1 cellular context compared by ENCODE assay signal in the genomic region with DNA sequence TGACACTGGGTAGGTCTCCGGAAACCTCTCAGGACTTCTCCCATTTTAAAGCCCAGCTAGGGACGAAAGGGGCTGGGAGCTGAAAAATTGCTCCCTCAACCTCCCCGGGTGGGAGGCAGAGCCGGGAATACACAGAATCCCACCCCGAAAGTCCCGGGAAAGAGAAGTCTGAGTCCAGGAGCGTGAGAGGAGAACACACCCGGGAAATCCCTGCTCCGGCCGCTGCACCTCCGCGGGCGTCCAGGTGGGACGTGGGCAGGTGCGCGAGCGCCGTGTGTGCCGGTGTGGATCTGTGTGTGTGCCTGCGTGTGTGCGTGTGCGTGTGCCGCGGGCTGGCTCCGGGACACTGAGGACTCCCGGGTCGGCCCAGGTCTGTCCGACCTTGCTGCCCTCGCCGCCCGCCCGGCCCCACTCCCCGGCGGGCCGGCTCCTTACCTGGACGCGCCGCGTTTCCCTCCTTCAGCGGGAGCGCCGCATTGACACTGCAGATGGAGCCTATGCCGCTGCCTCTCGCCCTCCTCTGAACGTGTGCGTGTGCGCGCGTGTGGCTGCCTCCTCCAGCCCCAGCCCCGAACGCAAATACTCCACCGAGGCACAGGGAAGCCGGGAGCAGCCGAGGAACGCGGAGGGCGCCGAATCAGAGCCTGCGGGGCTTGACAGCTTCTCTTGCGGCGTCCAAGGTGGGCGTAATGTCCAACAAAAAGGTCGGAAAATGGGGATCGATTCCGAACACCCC.
TF ChIP-seq lines count a peak whose summit lies in the region.

A gene with protein sequence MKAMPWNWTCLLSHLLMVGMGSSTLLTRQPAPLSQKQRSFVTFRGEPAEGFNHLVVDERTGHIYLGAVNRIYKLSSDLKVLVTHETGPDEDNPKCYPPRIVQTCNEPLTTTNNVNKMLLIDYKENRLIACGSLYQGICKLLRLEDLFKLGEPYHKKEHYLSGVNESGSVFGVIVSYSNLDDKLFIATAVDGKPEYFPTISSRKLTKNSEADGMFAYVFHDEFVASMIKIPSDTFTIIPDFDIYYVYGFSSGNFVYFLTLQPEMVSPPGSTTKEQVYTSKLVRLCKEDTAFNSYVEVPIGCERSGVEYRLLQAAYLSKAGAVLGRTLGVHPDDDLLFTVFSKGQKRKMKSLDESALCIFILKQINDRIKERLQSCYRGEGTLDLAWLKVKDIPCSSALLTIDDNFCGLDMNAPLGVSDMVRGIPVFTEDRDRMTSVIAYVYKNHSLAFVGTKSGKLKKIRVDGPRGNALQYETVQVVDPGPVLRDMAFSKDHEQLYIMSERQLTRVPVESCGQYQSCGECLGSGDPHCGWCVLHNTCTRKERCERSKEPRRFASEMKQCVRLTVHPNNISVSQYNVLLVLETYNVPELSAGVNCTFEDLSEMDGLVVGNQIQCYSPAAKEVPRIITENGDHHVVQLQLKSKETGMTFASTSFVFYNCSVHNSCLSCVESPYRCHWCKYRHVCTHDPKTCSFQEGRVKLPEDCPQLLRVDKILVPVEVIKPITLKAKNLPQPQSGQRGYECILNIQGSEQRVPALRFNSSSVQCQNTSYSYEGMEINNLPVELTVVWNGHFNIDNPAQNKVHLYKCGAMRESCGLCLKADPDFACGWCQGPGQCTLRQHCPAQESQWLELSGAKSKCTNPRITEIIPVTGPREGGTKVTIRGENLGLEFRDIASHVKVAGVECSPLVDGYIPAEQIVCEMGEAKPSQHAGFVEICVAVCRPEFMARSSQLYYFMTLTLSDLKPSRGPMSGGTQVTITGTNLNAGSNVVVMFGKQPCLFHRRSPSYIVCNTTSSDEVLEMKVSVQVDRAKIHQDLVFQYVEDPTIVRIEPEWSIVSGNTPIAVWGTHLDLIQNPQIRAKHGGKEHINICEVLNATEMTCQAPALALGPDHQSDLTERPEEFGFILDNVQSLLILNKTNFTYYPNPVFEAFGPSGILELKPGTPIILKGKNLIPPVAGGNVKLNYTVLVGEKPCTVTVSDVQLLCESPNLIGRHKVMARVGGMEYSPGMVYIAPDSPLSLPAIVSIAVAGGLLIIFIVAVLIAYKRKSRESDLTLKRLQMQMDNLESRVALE (N-terminal part only) (minus strand): TSS at position 484 of the 736 bp plus-strand sequence. CDS start 67,777 bp downstream, outside the sequence.

TF ChIP-seq in SK-N-SH treated with all-trans-retinoic acid at 6 μM for 48 hours, 23 proteins besides CTCF, POLR2A, EP300 and RAD21 (continued from another document):
- TF ChIP-seq SNAI2 (CRISPR knock-in tag; IDR thresholded peaks at IDR 0.05) (no peak), TCF4 (CRISPR knock-in tag; IDR thresholded peaks at IDR 0.05; ENCODE audit: borderline replicate concordance) (no peak), TOX (CRISPR knock-in tag; IDR thresholded peaks at IDR 0.05; ENCODE audit: borderline replicate concordance) (no peak), CSDC2 (CRISPR knock-in tag; IDR thresholded peaks at IDR 0.05) (no peak), ZNF70 (CRISPR knock-in tag; IDR thresholded peaks at IDR 0.05) (no peak), ZFP3 (CRISPR knock-in tag; IDR thresholded peaks at IDR 0.05) (no peak), PPARA (CRISPR knock-in tag; IDR thresholded peaks at IDR 0.05; ENCODE audit: borderline replicate concordance) (no peak), ESRRG (CRISPR knock-in tag; IDR thresholded peaks at IDR 0.05) (no peak)
- TF ChIP-seq, protein P1, sequence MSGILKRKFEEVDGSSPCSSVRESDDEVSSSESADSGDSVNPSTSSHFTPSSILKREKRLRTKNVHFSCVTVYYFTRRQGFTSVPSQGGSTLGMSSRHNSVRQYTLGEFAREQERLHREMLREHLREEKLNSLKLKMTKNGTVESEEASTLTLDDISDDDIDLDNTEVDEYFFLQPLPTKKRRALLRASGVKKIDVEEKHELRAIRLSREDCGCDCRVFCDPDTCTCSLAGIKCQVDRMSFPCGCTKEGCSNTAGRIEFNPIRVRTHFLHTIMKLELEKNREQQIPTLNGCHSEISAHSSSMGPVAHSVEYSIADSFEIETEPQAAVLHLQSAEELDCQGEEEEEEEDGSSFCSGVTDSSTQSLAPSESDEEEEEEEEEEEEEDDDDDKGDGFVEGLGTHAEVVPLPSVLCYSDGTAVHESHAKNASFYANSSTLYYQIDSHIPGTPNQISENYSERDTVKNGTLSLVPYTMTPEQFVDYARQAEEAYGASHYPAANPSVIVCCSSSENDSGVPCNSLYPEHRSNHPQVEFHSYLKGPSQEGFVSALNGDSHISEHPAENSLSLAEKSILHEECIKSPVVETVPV (CRISPR knock-in tag; IDR thresholded peaks at IDR 0.05) = no peak
TF ChIP-seq in SK-N-SH treated with all-trans-retinoic acid at 6 μM for 48 hours: peak in this region for 0.
